In genomic region chr9:3001311-3001710, GRCh38 we compare ENCODE assay signal across 27 cellular contexts.
"Had no signal": no experiment of that assay in that cellular context is flagged by ENCODE, and none has a peak within 500 bp of the region (broad histone marks: within the 10 kb centered on the region; RNA-seq: fewer than 3 reads in every experiment).

No MANE protein-coding gene starts in this region.

- DNase-seq: activated CD4-positive, alpha-beta memory T cell treated with anti-CD3 and anti-CD28 coated beads, Interleukin-2, amount 10 ng/mL, durations not matched to agents 7 days and 5 days; activated CD4-positive, alpha-beta T cell treated with anti-CD3 and anti-CD28 coated beads for 1 hour; activated CD4-positive, alpha-beta T cell treated with anti-CD3 and anti-CD28 coated beads, Interleukin-2, amount 10 ng/mL, durations not matched to agents 7 days and 5 days; activated gamma-delta T cell treated with Interleukin-2 at 50 U/mL for 16 hours; activated naive CD4-positive, alpha-beta T cell treated with anti-CD3 and anti-CD28 coated beads, Interleukin-2, amount 50 U/mL, for 16 hours; activated T-cell treated with anti-CD3 and anti-CD28 coated beads, Interleukin-2, amount 50 U/mL, for 4 hours; amniotic stem cell; endodermal cell; kidney; left colon; midbrain; naive thymus-derived CD8-positive, alpha-beta T cell; nucleus accumbens; pancreas; psoas muscle; stimulated activated CD4-positive, alpha-beta T cell treated with anti-CD3 and anti-CD28 coated beads, Interleukin-1b, Interleukin-23, amount 100 ng/mL, for 48 hours; stimulated activated CD4-positive, alpha-beta T cell treated with anti-CD3 and anti-CD28 coated beads, Interleukin-4, amount 100 ng/mL, for 4 hours; stimulated activated CD8-positive, alpha-beta memory T cell treated with anti-CD3 and anti-CD28 coated beads, Interleukin-4, amount 100 ng/mL, for 48 hours; stimulated activated naive CD8-positive, alpha-beta T cell treated with anti-CD3 and anti-CD28 coated beads, Interleukin-15, amount 100 ng/mL, for 72 hours; substantia nigra; T-helper 9 cell; uterus had no signal

- H3K4me3 ChIP-seq: gastroesophageal sphincter, hepatocyte, pancreas, psoas muscle, smooth muscle cell, uterus had no signal

- ATAC-seq: activated T-cell treated with anti-CD3 and anti-CD28 coated beads, Interleukin-2, amount 50 U/mL, for 4 hours; activated T-helper 17 cell treated with anti-CD3 and anti-CD28 coated beads, Interleukin-2, amount 50 U/mL, for 72 hours; gastroesophageal sphincter; left colon; naive thymus-derived CD8-positive, alpha-beta T cell; pancreas; psoas muscle; stimulated activated memory B cell treated with anti-CD40 and anti-IgM and Interleukin-4, amounts not matched to agents 10 μg/mL and 1 μg/mL and 100 μg/mL, for 72 hours; stimulated activated naive CD8-positive, alpha-beta T cell treated with anti-CD3 and anti-CD28 coated beads, Interleukin-15, amount 100 ng/mL, for 72 hours had no signal

- H3K36me3 ChIP-seq: gastroesophageal sphincter, pancreas, uterus had no signal

- H3K9me3 ChIP-seq: gastroesophageal sphincter, pancreas, psoas muscle, uterus had no signal

- H3K4me1 ChIP-seq: pancreas, psoas muscle, uterus had no signal

- H3K27ac ChIP-seq: gastroesophageal sphincter, hepatocyte, pancreas, psoas muscle, uterus had no signal
